Comparison of ENCODE assay signal across 8 cellular contexts in the genomic region with DNA sequence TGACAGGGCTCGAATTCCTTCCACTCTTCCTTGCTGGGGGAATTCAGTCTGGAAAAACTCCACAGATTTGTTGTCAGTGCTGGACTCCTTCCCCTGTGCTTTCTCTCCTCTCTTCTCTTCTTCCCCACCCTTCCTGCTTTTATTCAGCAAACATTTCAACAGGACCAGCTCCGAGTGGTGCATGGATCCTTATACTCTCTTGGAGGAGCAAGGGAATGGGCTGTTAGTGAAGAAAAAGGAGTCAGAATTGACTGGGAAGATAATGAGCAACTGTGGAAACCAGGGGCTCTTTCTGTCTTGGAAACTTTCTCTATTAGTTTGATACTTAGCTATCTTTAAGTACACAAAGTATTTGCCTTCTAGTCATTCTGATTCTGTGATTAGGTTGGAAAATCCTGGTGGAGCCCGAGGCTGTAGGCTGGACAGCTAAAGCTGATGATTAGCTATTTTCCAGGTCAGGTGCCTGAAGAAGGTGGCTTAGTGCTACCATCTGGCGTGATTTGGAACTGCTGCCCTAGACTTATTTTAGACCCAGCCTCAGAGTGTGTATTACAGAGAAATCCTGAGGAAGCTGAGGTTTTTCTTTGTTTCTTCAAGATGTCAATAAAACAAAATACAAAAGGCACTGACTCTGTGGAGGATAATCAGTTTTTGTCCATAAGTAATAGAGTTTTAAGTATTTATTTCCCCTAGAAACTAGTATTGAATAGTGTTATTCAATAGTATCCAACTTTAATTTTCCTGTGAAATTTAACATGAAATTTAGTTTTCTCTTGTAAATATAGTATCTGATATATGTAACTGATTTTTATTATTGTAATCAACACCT. TPM values are rescaled to one million over a fixed set of nuclear protein-coding genes. Genes with fewer than 3 reads are reported as not detected.
A peak's percentile ranks its signal among the peaks of the same experiment; 100 is the strongest.
DNase-seq lines count a peak whose midpoint lies in the region; ATAC-seq and TF ChIP-seq lines count a peak whose summit lies in the region.

No MANE protein-coding gene starts in this region.

- CTCF ChIA-PET in T-cell (lab: Charles Lee): interaction anchor here (0.6 to 1.4 kb wide), 29 partner anchors 9 to 363 kb away, joined by 3 to 27 read pairs (median 4); a partner anchor contains a TSS

- H3K9me3 Mint-ChIP-seq in T-cell: no peaks in the 10 kb centered on the region

- no peak overlapping the region for H3K4me3 Mint-ChIP-seq in T-cell

- intact Hi-C loops in colonic mucosa (cut with DNase I): loop anchor here (5.0 kb wide), 1 partner anchor 122 kb away; no protein-coding TSS in a partner anchor

- H3K9ac ChIP-seq in colonic mucosa (ENCODE audit: low read depth in 2 of 2, low read length in 2 of 2): no peak overlapping the region

- peaks cover 54% of the 10 kb centered on the region for H3K36me3 Mint-ChIP-seq in T-cell

- peak; percentile 8 for DNase-seq in stimulated activated CD8-positive, alpha-beta memory T cell treated with anti-CD3 and anti-CD28 coated beads, Interleukin-12 subunit alpha, Interleukin-12 subunit beta, amount 100 ng/mL, for 1 hour (ENCODE audit: low read depth)
- no peak for DNase-seq in stimulated activated CD8-positive, alpha-beta memory T cell treated with anti-CD3 and anti-CD28 coated beads, Interleukin-4, amount 100 ng/mL, for 48 hours
- DNase-seq in HK-2 (ENCODE audit: unreplicated experiment) (peak; percentile 36), T-cell (peak in 29 of 34 experiments; percentile 3 to 48 (median 21)), colonic mucosa (peak; percentile 49), left lobe of liver (ENCODE audit: low spot score) (peak; percentile 49), stromal cell of bone marrow (ENCODE audit: low read depth) (peak; percentile 61)

- no peaks in the 10 kb centered on the region for H3K4me1 ChIP-seq in colonic mucosa

- POLR2A ChIA-PET in T-cell (lab: Charles Lee): interaction anchor here (0.5 kb wide), 2 partner anchors 45 to 105 kb away, joined by 3 read pairs; no protein-coding TSS in a partner anchor

- peaks cover 10 to 23% (median 14%) of the 10 kb centered on the region in 3 donors for H3K4me1 Mint-ChIP-seq in T-cell

- H3K27me3 ChIP-seq in colonic mucosa: no peaks in the 10 kb centered on the region

- H3K27ac Mint-ChIP-seq in T-cell: peak overlapping the region; percentile 4 to 46

- no peaks in the 10 kb centered on the region for H3K27me3 Mint-ChIP-seq in T-cell

- peak; percentile 91 for ATAC-seq in GM21515 (IDR thresholded peaks at IDR 0.05; ENCODE audit: unreplicated experiment)
- ATAC-seq in T-cell (replicated peaks in 1 of 4): peak; percentile 64 to 82 (median 73)
- peak; percentile 95 for ATAC-seq in left lobe of liver

- no peaks in the 10 kb centered on the region for H3K9me3 ChIP-seq in colonic mucosa

- no peaks in the 10 kb centered on the region for H3K36me3 ChIP-seq in colonic mucosa

- H3K27ac ChIP-seq in colonic mucosa: peak overlapping the region; percentile 13

- H3K4me3 ChIP-seq in colonic mucosa: no peak overlapping the region

- peak; percentile 79 for TF ChIP-seq CTCF in colonic mucosa (IDR thresholded peaks at IDR 0.05)

RNA-seq across cellular contexts. Expression of a gene that starts 38.4 kb away (rescaled TPM):
- 10 to 100 TPM in 2 of 5 donors, 1 to 10 TPM in 3; 1.2 to 10.4 (median 2.3) TPM for total RNA-seq in T-cell
- total RNA-seq in colonic mucosa: 1 to 10 TPM; 1.5 to 2.4 TPM
- 1.2 TPM for total RNA-seq in left lobe of liver
